ENCODE assay signal across 9 cellular contexts in genomic region chr2:70871398-70872211, GRCh38. TPM values are rescaled to one million over a fixed set of nuclear protein-coding genes. Genes with fewer than 3 reads are reported as not detected.
DNase-seq lines count a peak whose midpoint lies in the region; ATAC-seq, FAIRE-seq and TF ChIP-seq lines count a peak whose summit lies in the region.
"Had no signal": no experiment of that assay in that cellular context is flagged by ENCODE, and none has a peak within 500 bp of the region (broad histone marks: within the 10 kb centered on the region; RNA-seq: fewer than 3 reads in every experiment).

No MANE protein-coding gene starts in this region.

- no peaks in the 10 kb centered on the region for H3K9me3 ChIP-seq in SK-N-SH
- H3K9me3 ChIP-seq in gastroesophageal sphincter = no peaks in the 10 kb centered on the region
- H3K9me3 ChIP-seq in pancreas = no peaks in the 10 kb centered on the region
- no peaks in the 10 kb centered on the region for H3K9me3 ChIP-seq in tibial artery

- peak overlapping the region; percentile 83 for H3K4me2 ChIP-seq in SK-N-SH

- H3K4me3 ChIP-seq in SK-N-SH (ENCODE audit: low read depth in 2 of 2, low read length in 1 of 2) (peak overlapping the region; percentile 19 to 57; a peak in 2 of 4 replicates), gastroesophageal sphincter (peak overlapping the region in 1 of 2 donors; percentile 24), pancreas (peak overlapping the region in 1 of 4 donors; percentile 17), tibial artery (no peak overlapping the region)

- FAIRE-seq in H54 (lab: Jason Lieb, UNC) = no peak
- no peak for FAIRE-seq in pancreas (lab: Jason Lieb, UNC)

- no peaks in the 10 kb centered on the region for H3K36me3 ChIP-seq in SK-N-SH (replicated peaks in 1 of 2; ENCODE audit: control insufficient read depth in 1 of 2, insufficient read depth in 2 of 2, low read length in 1 of 2)
- no peaks in the 10 kb centered on the region for H3K36me3 ChIP-seq in gastroesophageal sphincter
- H3K36me3 ChIP-seq in pancreas = no peaks in the 10 kb centered on the region
- no peaks in the 10 kb centered on the region for H3K36me3 ChIP-seq in tibial artery

- intact Hi-C loops in pancreas (cut with DNase I) (loop anchor here in 2 of 3 donors (5.0 kb wide), 2 partner anchors 71 to 76 kb away; no protein-coding TSS in a partner anchor), tibial artery (cut with DNase I; ENCODE audit: low total_unique reads) (loop anchor here (5.0 kb wide), 1 partner anchor 51 kb away; no protein-coding TSS in a partner anchor)

- H2AFZ ChIP-seq in SK-N-SH (ENCODE audit: low read depth) = no peak overlapping the region

- CTCF ChIA-PET in SK-N-SH (lab: Yijun Ruan, JAX) = interaction anchor here (0.5 to 10.2 kb wide), 59 partner anchors 8 to 567 kb away, joined by 3 to 244 read pairs (median 5); partner anchors contain the start of genes ANKRD53, ATP6V1B1 and FIGLA

- no peak overlapping the region for H3K9ac ChIP-seq in SK-N-SH

- POLR2A ChIA-PET in SK-N-SH (lab: Yijun Ruan, JAX) = interaction anchor here (1.1 to 1.2 kb wide), 2 partner anchors 30 to 76 kb away, joined by 3 to 5 read pairs; no protein-coding TSS in a partner anchor

- no peaks in the 10 kb centered on the region for H3F3A ChIP-seq in SK-N-SH (replicated peaks; ENCODE audit: insufficient read depth)

- H3K9me2 ChIP-seq in SK-N-SH = no peaks in the 10 kb centered on the region

- no peaks in the 10 kb centered on the region for H4K20me1 ChIP-seq in SK-N-SH (ENCODE audit: insufficient read depth)

- TF ChIP-seq CTCF in SK-N-SH (IDR thresholded peaks at IDR 0.05) = peak; percentile 88
- TF ChIP-seq CTCF in gastroesophageal sphincter (IDR thresholded peaks at IDR 0.05) = peak; percentile 74 to 95 (median 84)
- peak; percentile 79 to 91 (median 86) for TF ChIP-seq CTCF in pancreas (IDR thresholded peaks at IDR 0.05)
- TF ChIP-seq CTCF in tibial artery (IDR thresholded peaks at IDR 0.05) = peak; percentile 87 to 91

- H3K27me3 ChIP-seq in SK-N-SH (ENCODE audit: insufficient read depth) (no peaks in the 10 kb centered on the region), gastroesophageal sphincter (peaks cover 64% of the 10 kb centered on the region), pancreas (no peaks in the 10 kb centered on the region), tibial artery (peaks cover 0 to 61% of the 10 kb centered on the region in 2 donors)

- H3K27ac ChIP-seq in SK-N-SH (ENCODE audit: low read depth in 2 of 2, low read length in 1 of 2) (no peak overlapping the region), gastroesophageal sphincter (no peak overlapping the region), pancreas (no peak overlapping the region), tibial artery (no peak overlapping the region)

- ATAC-seq in gastroesophageal sphincter = peak; percentile 88
- peak; percentile 97 to 100 (median 100) for ATAC-seq in pancreas

- peak; percentile 95 for TF ChIP-seq RAD21 in SK-N-SH (IDR thresholded peaks at IDR 0.05; ENCODE audit: low read length)

- TF ChIP-seq POLR2A in H54 (IDR thresholded peaks at IDR 0.05; ENCODE audit: low read depth, low read length) = no peak
- no peak for TF ChIP-seq POLR2A in gastroesophageal sphincter (IDR thresholded peaks at IDR 0.05)

- H3K79me2 ChIP-seq in SK-N-SH (ENCODE audit: insufficient read depth) = no peaks in the 10 kb centered on the region

- H3K4me1 ChIP-seq in SK-N-SH (ENCODE audit: control insufficient read depth in 1 of 2, insufficient read depth in 2 of 2, low read depth in 1 of 2, low read length in 1 of 2) = peaks cover 0 to 10% of the 10 kb centered on the region in 2 experiments; a peak in 1 of 4 replicates
- peaks cover 0 to 9% (median 8%) of the 10 kb centered on the region in 3 donors for H3K4me1 ChIP-seq in gastroesophageal sphincter
- no peaks in the 10 kb centered on the region for H3K4me1 ChIP-seq in pancreas
- peaks cover 0 to 11% (median 8%) of the 10 kb centered on the region in 4 donors for H3K4me1 ChIP-seq in tibial artery

- no peak for TF ChIP-seq EP300 in SK-N-SH (IDR thresholded peaks at IDR 0.05; ENCODE audit: borderline replicate concordance in 1 of 2, low read depth in 1 of 2, low read length in 1 of 2)
- TF ChIP-seq EP300 in gastroesophageal sphincter (IDR thresholded peaks at IDR 0.05) = no peak

- DNase-seq in COR-L47 (lab: John Stamatoyannopoulos, UW) = peak; percentile 81
- peak; percentile 84 for DNase-seq in H54 (ENCODE audit: insufficient read length, low spot score)
- peak; percentile 79 for DNase-seq in NCI-H1092 (lab: John Stamatoyannopoulos, UW)
- peak; percentile 90 for DNase-seq in SK-N-SH
- peak; percentile 66 to 80 (median 72) for DNase-seq in activated naive CD4-positive, alpha-beta T cell (lab: John Stamatoyannopoulos, UW)
- peak; percentile 80 to 99 (median 92) for DNase-seq in pancreas
- DNase-seq in tibial artery = peak; percentile 79 to 86

- WGBS in SK-N-SH (ENCODE audit: low lambda C conversion rate) = 18% methylated on average over 20 of the region's 36 CpGs
- WGBS in gastroesophageal sphincter (ENCODE audit: low coverage in 1 of 2), 2 donors = 16 to 52% methylated on average over 6 to 9 of the region's 36 CpGs
- 10 to 12% methylated on average over 36 of the region's 36 CpGs for WGBS in pancreas, 2 donors

TF ChIP-seq in SK-N-SH, 30 proteins besides CTCF, POLR2A, EP300 and RAD21:
- TF ChIP-seq FOXM1 (IDR thresholded peaks at IDR 0.05; ENCODE audit: low read depth) = no peak
- TF ChIP-seq RCOR1 (IDR thresholded peaks at IDR 0.05; ENCODE audit: low read length) = no peak
- TF ChIP-seq ZBTB33 (IDR thresholded peaks at IDR 0.05; ENCODE audit: borderline replicate concordance, low read depth) = no peak
- TF ChIP-seq POLR2AphosphoS5 (IDR thresholded peaks at IDR 0.05; ENCODE audit: low read depth, low read length) = no peak
- no peak for TF ChIP-seq USF2 (IDR thresholded peaks at IDR 0.05; ENCODE audit: borderline replicate concordance, low read depth, low read length)
- no peak for TF ChIP-seq FOXJ3 (CRISPR knock-in tag; IDR thresholded peaks at IDR 0.05)
- 0 out of 2 replicates have a peak, but pooled peaks have one; percentile 49 for TF ChIP-seq MXI1 (IDR thresholded peaks at IDR 0.05; ENCODE audit: low read depth, low read length)
- no peak for TF ChIP-seq SIN3A (IDR thresholded peaks at IDR 0.05; ENCODE audit: borderline replicate concordance, low read depth, low read length)
- TF ChIP-seq IRF3 (IDR thresholded peaks at IDR 0.05; ENCODE audit: low read depth, low read length) = no peak
- peak; percentile 92 for TF ChIP-seq SMC3 (IDR thresholded peaks at IDR 0.05; ENCODE audit: low read depth, low read length)
- no peak for TF ChIP-seq MAX (IDR thresholded peaks at IDR 0.05; ENCODE audit: low read depth)
- TF ChIP-seq NRF1 (IDR thresholded peaks at IDR 0.05; ENCODE audit: low read depth, low read length) = peak; percentile 29; the same call in 1 of the 2 replicates

RNA-seq across cellular contexts. Expression of gene VAX2, which starts 28.8 kb away (rescaled TPM):
- polyA plus RNA-seq in SK-N-SH (2012; rRNA removed) (4.3 and 4.4 TPM in 2 replicates), pancreas (1 to 10 TPM; 3.5 to 7.0 TPM)
- 1.7 TPM in 2 replicates for polyA plus RNA-seq in SK-N-SH (2012; cell fraction: cytosol; rRNA removed)
- 21.9 and 23.7 TPM in 2 replicates for polyA plus RNA-seq in SK-N-SH (2012; cell fraction: nucleus; rRNA removed)
- total RNA-seq in gastroesophageal sphincter (1 to 10 TPM in 2 of 4 donors, not detected in 2; 1.9 to 2.0 TPM), pancreas (1 to 10 TPM in 4 of 6 donors, under 1 TPM in 2; 0.83 to 2.0 (median 1.2) TPM)
- total RNA-seq: T-helper 1 cell treated with Interleukin-12 subunit alpha and Interleukin-12 subunit beta and Interleukin-4 antibody, amounts not matched to agents 30 ng/mL and 1 ng/mL, for 36 hours had no signal

RNA-seq across cellular contexts. Expression of gene CD207, which starts 36.0 kb away (rescaled TPM):
- polyA plus RNA-seq in SK-N-SH (2012; rRNA removed) = 0.33 and 0.62 TPM in 2 replicates
- polyA plus RNA-seq in SK-N-SH (2012; cell fraction: cytosol; rRNA removed) = 0.35 and 0.36 TPM in 2 replicates
- 0.43 and 0.75 TPM in 2 replicates for polyA plus RNA-seq in SK-N-SH (2012; cell fraction: nucleus; rRNA removed)
- under 1 TPM in 2 of 4 donors, not detected in 2; 0.39 to 0.92 TPM for total RNA-seq in gastroesophageal sphincter
- total RNA-seq in pancreas = under 1 TPM in 4 of 6 donors, not detected in 2; 0.09 to 0.34 (median 0.19) TPM
- under 1 TPM; 0.11 to 0.16 TPM for polyA plus RNA-seq in pancreas
- total RNA-seq: T-helper 1 cell treated with Interleukin-12 subunit alpha and Interleukin-12 subunit beta and Interleukin-4 antibody, amounts not matched to agents 30 ng/mL and 1 ng/mL, for 36 hours had no signal

RNA-seq across cellular contexts. Expression of gene CLEC4F, which starts 51.2 kb away (rescaled TPM):
- polyA plus RNA-seq in SK-N-SH (2012; rRNA removed) (0.12 and 0.21 TPM in 2 replicates), pancreas (under 1 TPM; 0.49 to 0.56 TPM)
- polyA plus RNA-seq in SK-N-SH (2012; cell fraction: cytosol; rRNA removed) = 0.04 and 0.08 TPM in 2 replicates
- 1.4 and 1.9 TPM in 2 replicates for polyA plus RNA-seq in SK-N-SH (2012; cell fraction: nucleus; rRNA removed)
- total RNA-seq in gastroesophageal sphincter (1 to 10 TPM in 2 of 4 donors, not detected in 2; 1.1 TPM), pancreas (under 1 TPM in 4 of 6 donors, not detected in 2; 0.12 to 0.23 (median 0.16) TPM)

Comparison
In these comparisons a context has a peak if more than half of its experiments do, and no peak if none do; other contexts are left out.
1. H3K4me3 ChIP-seq: peak in SK-N-SH (2 of 2); none in tibial artery (0 of 2).
2. Peak in every context shown above with its lines, with median percentiles within 50 percentile points of each other: DNase-seq and CTCF ChIP-seq.